2 cellular contexts compared by ENCODE assay signal in genomic region chr11:1936781-1937615, GRCh38.
TF ChIP-seq lines count a peak whose summit lies in the region.

No MANE protein-coding gene starts in this region.

TF ChIP-seq in K562, 482 proteins besides CTCF, POLR2A, EP300 and RAD21:
- TF ChIP-seq RUNX1 (IDR thresholded peaks at IDR 0.05; ENCODE audit: low read depth) (no peak), GTF2F1 (IDR thresholded peaks at IDR 0.05; ENCODE audit: low read depth, low read length) (no peak), ZBTB1 (CRISPR knock-in tag; IDR thresholded peaks at IDR 0.05; ENCODE audit: borderline replicate concordance, low read depth) (no peak), ARID3B (CRISPR knock-in tag; IDR thresholded peaks at IDR 0.05; ENCODE audit: borderline replicate concordance) (no peak)

TF ChIP-seq in HepG2, 621 proteins besides CTCF, POLR2A, EP300 and RAD21:
- no peak for TF ChIP-seq ZNF619 (CRISPR knock-in tag; IDR thresholded peaks at IDR 0.05)
- no peak for TF ChIP-seq ZNF790 (CRISPR knock-in tag; IDR thresholded peaks at IDR 0.05; ENCODE audit: borderline replicate concordance)
- TF ChIP-seq EHMT2 (IDR thresholded peaks at IDR 0.05; ENCODE audit: borderline replicate concordance, low read depth, low read length): no peak
- TF ChIP-seq, protein P1, sequence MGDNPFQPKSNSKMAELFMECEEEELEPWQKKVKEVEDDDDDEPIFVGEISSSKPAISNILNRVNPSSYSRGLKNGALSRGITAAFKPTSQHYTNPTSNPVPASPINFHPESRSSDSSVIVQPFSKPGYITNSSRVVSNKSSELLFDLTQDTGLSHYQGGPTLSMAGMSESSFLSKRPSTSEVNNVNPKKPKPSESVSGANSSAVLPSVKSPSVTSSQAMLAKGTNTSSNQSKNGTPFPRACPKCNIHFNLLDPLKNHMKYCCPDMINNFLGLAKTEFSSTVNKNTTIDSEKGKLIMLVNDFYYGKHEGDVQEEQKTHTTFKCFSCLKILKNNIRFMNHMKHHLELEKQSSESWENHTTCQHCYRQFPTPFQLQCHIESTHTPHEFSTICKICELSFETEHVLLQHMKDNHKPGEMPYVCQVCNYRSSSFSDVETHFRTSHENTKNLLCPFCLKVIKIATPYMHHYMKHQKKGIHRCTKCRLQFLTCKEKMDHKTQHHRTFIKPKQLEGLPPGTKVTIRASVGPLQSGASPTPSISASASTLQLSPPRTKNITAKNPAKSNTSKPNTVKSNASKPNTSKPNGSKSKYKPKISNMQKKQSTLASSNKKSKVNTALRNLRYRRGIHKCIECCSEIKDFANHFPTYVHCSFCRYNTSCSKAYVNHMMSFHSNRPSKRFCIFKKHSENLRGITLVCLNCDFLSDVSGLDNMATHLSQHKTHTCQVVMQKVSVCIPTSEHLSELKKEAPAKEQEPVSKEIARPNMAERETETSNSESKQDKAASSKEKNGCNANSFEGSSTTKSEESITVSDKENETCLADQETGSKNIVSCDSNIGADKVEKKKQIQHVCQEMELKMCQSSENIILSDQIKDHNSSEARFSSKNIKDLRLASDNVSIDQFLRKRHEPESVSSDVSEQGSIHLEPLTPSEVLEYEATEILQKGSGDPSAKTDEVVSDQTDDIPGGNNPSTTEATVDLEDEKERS (CRISPR knock-in tag; IDR thresholded peaks at IDR 0.05): no peak
- TF ChIP-seq, protein P2, sequence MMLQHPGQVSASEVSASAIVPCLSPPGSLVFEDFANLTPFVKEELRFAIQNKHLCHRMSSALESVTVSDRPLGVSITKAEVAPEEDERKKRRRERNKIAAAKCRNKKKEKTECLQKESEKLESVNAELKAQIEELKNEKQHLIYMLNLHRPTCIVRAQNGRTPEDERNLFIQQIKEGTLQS (CRISPR knock-in tag; IDR thresholded peaks at IDR 0.05): no peak
- TF ChIP-seq SATB2 (CRISPR knock-in tag; IDR thresholded peaks at IDR 0.05): no peak
- TF ChIP-seq, protein P3, sequence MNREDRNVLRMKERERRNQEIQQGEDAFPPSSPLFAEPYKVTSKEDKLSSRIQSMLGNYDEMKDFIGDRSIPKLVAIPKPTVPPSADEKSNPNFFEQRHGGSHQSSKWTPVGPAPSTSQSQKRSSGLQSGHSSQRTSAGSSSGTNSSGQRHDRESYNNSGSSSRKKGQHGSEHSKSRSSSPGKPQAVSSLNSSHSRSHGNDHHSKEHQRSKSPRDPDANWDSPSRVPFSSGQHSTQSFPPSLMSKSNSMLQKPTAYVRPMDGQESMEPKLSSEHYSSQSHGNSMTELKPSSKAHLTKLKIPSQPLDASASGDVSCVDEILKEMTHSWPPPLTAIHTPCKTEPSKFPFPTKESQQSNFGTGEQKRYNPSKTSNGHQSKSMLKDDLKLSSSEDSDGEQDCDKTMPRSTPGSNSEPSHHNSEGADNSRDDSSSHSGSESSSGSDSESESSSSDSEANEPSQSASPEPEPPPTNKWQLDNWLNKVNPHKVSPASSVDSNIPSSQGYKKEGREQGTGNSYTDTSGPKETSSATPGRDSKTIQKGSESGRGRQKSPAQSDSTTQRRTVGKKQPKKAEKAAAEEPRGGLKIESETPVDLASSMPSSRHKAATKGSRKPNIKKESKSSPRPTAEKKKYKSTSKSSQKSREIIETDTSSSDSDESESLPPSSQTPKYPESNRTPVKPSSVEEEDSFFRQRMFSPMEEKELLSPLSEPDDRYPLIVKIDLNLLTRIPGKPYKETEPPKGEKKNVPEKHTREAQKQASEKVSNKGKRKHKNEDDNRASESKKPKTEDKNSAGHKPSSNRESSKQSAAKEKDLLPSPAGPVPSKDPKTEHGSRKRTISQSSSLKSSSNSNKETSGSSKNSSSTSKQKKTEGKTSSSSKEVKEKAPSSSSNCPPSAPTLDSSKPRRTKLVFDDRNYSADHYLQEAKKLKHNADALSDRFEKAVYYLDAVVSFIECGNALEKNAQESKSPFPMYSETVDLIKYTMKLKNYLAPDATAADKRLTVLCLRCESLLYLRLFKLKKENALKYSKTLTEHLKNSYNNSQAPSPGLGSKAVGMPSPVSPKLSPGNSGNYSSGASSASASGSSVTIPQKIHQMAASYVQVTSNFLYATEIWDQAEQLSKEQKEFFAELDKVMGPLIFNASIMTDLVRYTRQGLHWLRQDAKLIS (CRISPR knock-in tag; IDR thresholded peaks at IDR 0.05): no peak
- no peak for TF ChIP-seq ZBTB4 (CRISPR knock-in tag; IDR thresholded peaks at IDR 0.05; ENCODE audit: borderline replicate concordance)
- no peak for TF ChIP-seq CENPBD1 (CRISPR knock-in tag; IDR thresholded peaks at IDR 0.05; ENCODE audit: borderline replicate concordance, low read depth)
- no peak for TF ChIP-seq ZBTB46 (CRISPR knock-in tag; IDR thresholded peaks at IDR 0.05; ENCODE audit: borderline replicate concordance)
- no peak for TF ChIP-seq KDM5B (CRISPR knock-in tag; IDR thresholded peaks at IDR 0.05; ENCODE audit: borderline replicate concordance)
- no peak for TF ChIP-seq CEBPB (IDR thresholded peaks at IDR 0.05; ENCODE audit: borderline replicate concordance, low read depth, low read length)
- no peak for TF ChIP-seq NR2F1 (CRISPR knock-in tag; IDR thresholded peaks at IDR 0.05)
